15 cellular contexts compared by ENCODE assay signal in the genomic region with DNA sequence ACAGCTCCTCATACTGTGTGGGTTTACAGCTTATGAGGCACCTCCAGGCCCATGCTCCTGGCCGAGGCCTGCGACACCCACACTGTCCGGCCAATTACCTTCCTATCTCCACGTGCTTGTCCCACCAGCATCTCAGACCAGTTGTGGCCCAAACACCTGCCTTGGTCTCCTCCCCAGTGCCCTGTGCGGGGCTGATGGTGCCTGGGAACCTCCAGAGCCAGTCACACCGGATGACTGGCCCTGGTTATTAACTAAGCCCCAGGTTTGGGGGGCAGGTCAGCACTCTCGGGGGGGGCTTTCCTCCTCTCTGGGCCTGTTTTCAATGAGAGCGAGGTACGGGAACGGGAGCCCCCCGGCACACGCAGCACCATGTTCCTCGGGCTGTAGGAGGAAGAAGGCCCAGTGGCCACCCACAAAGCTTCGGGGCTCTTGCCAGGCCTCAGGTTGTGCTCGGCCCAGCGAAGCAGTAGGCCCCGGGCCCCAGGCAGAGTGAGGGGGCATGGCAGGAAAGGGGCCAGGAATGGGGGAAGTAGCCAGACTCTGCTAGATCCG.
DNase-seq lines count a peak whose midpoint lies in the region; ATAC-seq and TF ChIP-seq lines count a peak whose summit lies in the region.
"Had no signal": no experiment of that assay in that cellular context is flagged by ENCODE, and none has a peak within 500 bp of the region (broad histone marks: within the 10 kb centered on the region; RNA-seq: fewer than 3 reads in every experiment).

No MANE protein-coding gene starts in this region.

- H2BK5ac ChIP-seq in trophoblast cell (ENCODE audit: low read depth, low read length, poor library complexity): no peak overlapping the region

- POLR2A ChIA-PET in PC-3 (lab: Charles Lee; ENCODE audit: unreplicated experiment): no interaction called here

- 91% methylated on average over 18 of the region's 18 CpGs for WGBS in right cardiac atrium
- WGBS in trophoblast cell (ENCODE audit: extremely low coverage, insufficient coverage, insufficient read length): no CpG with 5 or more reads among the region's 18 CpGs

- no peak overlapping the region for H3K18ac ChIP-seq in trophoblast cell (ENCODE audit: low read length)

- intact Hi-C loops in right cardiac atrium (cut with DNase I): no loop called here
- intact Hi-C loops in cardiac septum (cut with DNase I): no loop called here
- intact Hi-C loops in PC-3 (cut with micrococcal nuclease): no loop called here

- no peak overlapping the region for H2BK120ac ChIP-seq in trophoblast cell (ENCODE audit: insufficient read depth, low read length, poor library complexity)

- H3K9me3 ChIP-seq in right cardiac atrium (ENCODE audit: control insufficient read depth, low read length) (no peaks in the 10 kb centered on the region), trophoblast cell (ENCODE audit: insufficient read depth, low read depth, low read length) (peaks cover 2% of the 10 kb centered on the region), PC-3 (ENCODE audit: low read length) (no peaks in the 10 kb centered on the region)
- H3K9me3 ChIP-seq: Caco-2 had no signal

- no peaks in the 10 kb centered on the region for H3F3A ChIP-seq in PC-3 (ENCODE audit: low read length, unreplicated experiment)

- CTCF ChIA-PET in PC-3 (lab: Charles Lee): no interaction called here

- H2AK5ac ChIP-seq in trophoblast cell (ENCODE audit: low read length): no peak overlapping the region

- H3K4me2 ChIP-seq in trophoblast cell (ENCODE audit: low read length) (no peak overlapping the region), PC-3 (ENCODE audit: low read length) (no peak overlapping the region)

- H3K9ac ChIP-seq in trophoblast cell (ENCODE audit: low read length) (no peak overlapping the region), PC-3 (ENCODE audit: low read length) (no peak overlapping the region)

- no peak overlapping the region for H4K12ac ChIP-seq in trophoblast cell (ENCODE audit: low read depth, low read length)

- no peaks in the 10 kb centered on the region for H3K79me1 ChIP-seq in trophoblast cell (ENCODE audit: low read length)

- H3K27ac ChIP-seq in right cardiac atrium (ENCODE audit: low read length) (no peak overlapping the region), trophoblast cell (ENCODE audit: low read depth, low read length) (no peak overlapping the region), PC-3 (ENCODE audit: low read length) (no peak overlapping the region)
- H3K27ac ChIP-seq: C4-2B had no signal

- ATAC-seq in right cardiac atrium (no peak), PC-3 (no peak)

- H3K4me1 ChIP-seq in right cardiac atrium (ENCODE audit: control insufficient read depth, insufficient read depth, low read length) (no peaks in the 10 kb centered on the region), trophoblast cell (ENCODE audit: control insufficient read depth in 1 of 2, insufficient read depth in 2 of 2, low read length in 2 of 2) (peaks cover 0 to 3% of the 10 kb centered on the region in 2 experiments), PC-3 (ENCODE audit: insufficient read depth, low read length) (peaks cover 16% of the 10 kb centered on the region)
- H3K4me1 ChIP-seq: Caco-2 had no signal

- no peaks in the 10 kb centered on the region for H3K36me3 ChIP-seq in trophoblast cell (ENCODE audit: control insufficient read depth in 1 of 2, insufficient read depth in 2 of 2, low read length in 2 of 2)
- no peaks in the 10 kb centered on the region for H3K36me3 ChIP-seq in PC-3 (ENCODE audit: low read depth, low read length)

- H3K23ac ChIP-seq in trophoblast cell (ENCODE audit: low read length): no peak overlapping the region

- H3K4ac ChIP-seq in trophoblast cell (ENCODE audit: low read depth, low read length): no peak overlapping the region

- no peak for TF ChIP-seq CTCF in PC-3 (conservative IDR thresholded peaks at IDR 0.05; ENCODE audit: low read depth, low read length)

- no peak overlapping the region for H3K14ac ChIP-seq in trophoblast cell (ENCODE audit: low read length)

- H3K27me3 ChIP-seq in right cardiac atrium (ENCODE audit: control insufficient read depth, insufficient read depth) (no peaks in the 10 kb centered on the region), trophoblast cell (ENCODE audit: insufficient read depth, low read length) (no peaks in the 10 kb centered on the region), PC-3 (ENCODE audit: low read length) (no peaks in the 10 kb centered on the region)

- H4K20me1 ChIP-seq in PC-3 (ENCODE audit: low read length): no peaks in the 10 kb centered on the region

- DNase-seq in right cardiac atrium (peak in 2 of 3 donors; percentile 36 to 43), cardiac septum (ENCODE audit: low spot score) (no peak), islet precursor cell (peak; percentile 46), trophoblast cell (no peak), PC-3 (no peak), AML-193 (lab: John Stamatoyannopoulos, UW) (no peak)
- DNase-seq in stimulated activated CD4-positive, alpha-beta T cell treated with anti-CD3 and anti-CD28 coated beads, Interleukin-4, amount 100 ng/mL, for 1 hour: no peak
- DNase-seq in stimulated activated CD4-positive, alpha-beta T cell treated with anti-CD3 and anti-CD28 coated beads, Interleukin-4, amount 100 ng/mL, for 24 hours: no peak
- DNase-seq: Karpas-422, NCI-H1105 treated with DMSO at 0.1 percent for 48 hours, NCI-H1930, NCI-H2171, NCI-H82 had no signal

- H4K91ac ChIP-seq in trophoblast cell (ENCODE audit: low read depth, low read length): no peak overlapping the region

- H3K4me3 ChIP-seq in right cardiac atrium (ENCODE audit: low read length) (no peak overlapping the region), trophoblast cell (ENCODE audit: low read depth, low read length) (peak overlapping the region; percentile 5), PC-3 (ENCODE audit: low read length) (no peak overlapping the region)

- H3K79me2 ChIP-seq in trophoblast cell (ENCODE audit: control insufficient read depth, insufficient read depth, low read length, poor library complexity): no peaks in the 10 kb centered on the region
- no peaks in the 10 kb centered on the region for H3K79me2 ChIP-seq in PC-3 (ENCODE audit: low read length)

- H2AFZ ChIP-seq in trophoblast cell (ENCODE audit: insufficient read depth, low read length, poor library complexity): no peak overlapping the region
- no peak overlapping the region for H2AFZ ChIP-seq in PC-3 (ENCODE audit: low read length)

- H3K9me2 ChIP-seq in PC-3 (replicated peaks; ENCODE audit: low read length): no peaks in the 10 kb centered on the region

- H4K8ac ChIP-seq in trophoblast cell (ENCODE audit: low read depth, low read length): no peak overlapping the region

- BruUV-seq in PC-3 (replicated peaks; lab: Mats Ljungman, UMichigan): no TSS peak

- H2BK12ac ChIP-seq in trophoblast cell (ENCODE audit: low read length): no peak overlapping the region

Comparison
In these comparisons a context has a peak if more than half of its experiments do, and no peak if none do; other contexts are left out.
1. DNase-seq: peak in right cardiac atrium (2 of 3) and islet precursor cell (single experiment); none in cardiac septum (single experiment), trophoblast cell (0 of 2), stimulated activated CD4-positive, alpha-beta T cell treated with anti-CD3 and anti-CD28 coated beads, Interleukin-4, amount 100 ng/mL, for 1 hour (single experiment), stimulated activated CD4-positive, alpha-beta T cell treated with anti-CD3 and anti-CD28 coated beads, Interleukin-4, amount 100 ng/mL, for 24 hours (single experiment), PC-3 (single experiment) and AML-193 (0 of 2).